In the genomic region with DNA sequence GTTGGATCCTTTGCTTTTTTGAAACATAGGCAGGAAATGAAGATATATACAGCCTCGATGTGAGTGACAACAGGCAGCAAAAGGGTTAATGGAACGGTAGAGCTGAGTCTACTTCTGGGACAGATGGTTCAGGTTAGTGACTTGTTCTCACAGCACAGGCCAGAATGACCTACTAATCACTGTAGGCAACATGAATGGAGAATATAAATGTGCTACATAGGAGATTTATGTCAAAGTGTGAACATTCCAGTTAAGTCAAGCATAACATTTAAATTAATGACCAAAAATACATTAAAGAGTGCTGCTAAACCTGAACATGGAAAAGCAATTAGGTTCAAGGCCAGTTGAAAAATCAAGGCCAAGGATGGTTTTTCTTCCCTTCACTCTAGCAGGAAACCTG, we compare ENCODE assay signal across 23 cellular contexts.
"Had no signal": no experiment of that assay in that cellular context is flagged by ENCODE, and none has a peak within 500 bp of the region (broad histone marks: within the 10 kb centered on the region; RNA-seq: fewer than 3 reads in every experiment).

No MANE protein-coding gene starts in this region.

- FAIRE-seq: pancreas, small intestine had no signal

- DNase-seq: naive thymus-derived CD8-positive, alpha-beta T cell; nephron progenitor cell; nucleus accumbens; pancreas; retina; right cardiac atrium; right lobe of liver; sigmoid colon; small intestine; stimulated activated CD4-positive, alpha-beta T cell treated with anti-CD3 and anti-CD28 coated beads, Interleukin-15, amount 100 ng/mL, for 24 hours; stimulated activated CD4-positive, alpha-beta T cell treated with anti-CD3 and anti-CD28 coated beads, Interleukin-2, amount 100 ng/mL, for 24 hours; stimulated activated CD4-positive, alpha-beta T cell treated with anti-CD3 and anti-CD28 coated beads, Interleukin-2, amount 100 ng/mL, for 48 hours; stimulated activated CD4-positive, alpha-beta T cell treated with anti-CD3 and anti-CD28 coated beads, Interleukin-4, amount 100 ng/mL, for 24 hours; stimulated activated naive B cell treated with anti-CD40 and anti-IgM and Interleukin-4, amounts not matched to agents 10 μg/mL and 1 μg/mL and 100 μg/mL, for 72 hours; stimulated activated naive CD4-positive, alpha-beta T cell treated with Interleukin-2 at 50 U/mL for 16 hours; stomach; testis; tibial artery; transverse colon; upper lobe of right lung; uterus had no signal

- ATAC-seq: naive thymus-derived CD8-positive, alpha-beta T cell; natural killer cell treated with Interleukin-12 subunit alpha and Interleukin-12 subunit beta and Interleukin-15 and Interleukin-18, amount 100 ng/mL, for 72 hours; pancreas; right cardiac atrium; right lobe of liver; stimulated activated effector memory CD8-positive, alpha-beta T cell treated with anti-CD3 and anti-CD28 coated beads, Interleukin-12 subunit alpha, Interleukin-12 subunit beta, amount 100 ng/mL, for 72 hours; stimulated activated naive B cell treated with anti-CD40 and anti-IgM and Interleukin-4, amounts not matched to agents 10 μg/mL and 1 μg/mL and 100 μg/mL, for 72 hours; upper lobe of right lung had no signal
